ENCODE assay signal across 22 cellular contexts in the genomic region with DNA sequence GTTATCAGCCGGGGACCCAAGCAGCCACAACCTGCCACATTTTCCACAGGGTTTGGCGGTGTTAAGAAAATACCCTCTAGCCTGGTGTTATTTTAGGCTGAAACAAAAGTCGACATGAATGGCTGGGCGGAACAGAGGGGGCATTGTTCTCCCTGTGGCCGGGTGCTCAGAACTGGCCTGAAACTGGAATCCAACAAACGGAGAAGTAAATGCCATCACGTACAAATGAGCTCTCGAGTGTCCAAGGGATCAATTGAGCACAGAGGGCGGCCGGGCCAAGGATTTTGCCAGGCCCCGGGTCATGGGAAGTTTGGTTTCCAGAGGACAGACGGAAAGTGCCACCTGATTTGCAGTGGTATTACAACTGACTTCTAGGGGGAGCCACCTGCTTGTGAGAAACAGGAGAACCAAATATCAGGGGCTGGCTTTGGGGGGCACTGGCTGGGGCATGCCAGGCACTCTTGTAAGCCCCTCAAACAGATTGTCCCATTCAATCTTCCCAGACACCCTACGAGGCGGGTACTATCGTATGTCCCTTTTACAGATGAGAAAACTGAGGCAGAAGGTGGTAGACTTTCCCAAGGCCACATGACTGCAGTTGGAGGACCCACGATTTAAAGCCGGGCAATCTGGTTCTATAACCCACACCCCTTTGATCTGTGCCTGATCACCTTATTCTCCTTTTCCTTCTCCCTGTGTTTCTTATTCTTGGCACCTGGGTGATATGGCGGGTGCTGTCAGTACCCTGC.
A peak's percentile ranks its signal among the peaks of the same experiment; 100 is the strongest.
DNase-seq lines count a peak whose midpoint lies in the region; ATAC-seq and TF ChIP-seq lines count a peak whose summit lies in the region.
"Had no signal": no experiment of that assay in that cellular context is flagged by ENCODE, and none has a peak within 500 bp of the region (broad histone marks: within the 10 kb centered on the region; RNA-seq: fewer than 3 reads in every experiment).

No MANE protein-coding gene starts in this region.

- peak overlapping the region in 3 of 5 experiments; percentile 11 to 71 (median 50) for H3K27ac Mint-ChIP-seq in brain
- no peak overlapping the region for H3K27ac Mint-ChIP-seq in osteocyte (ENCODE audit: unreplicated experiment)
- H3K27ac Mint-ChIP-seq: activated naive CD4-positive, alpha-beta T cell treated with anti-CD3 and anti-CD28 coated beads, Interleukin-2, amount 10 ng/mL, durations not matched to agents 7 days and 5 days; stimulated activated memory B cell treated with anti-CD40 and anti-IgM and Interleukin-4, amounts not matched to agents 10 μg/mL and 1 μg/mL and 100 μg/mL, for 72 hours had no signal

- peaks cover 28% of the 10 kb centered on the region for H3K4me1 Mint-ChIP-seq in brain
- H3K4me1 Mint-ChIP-seq in osteocyte (ENCODE audit: unreplicated experiment): peaks cover 22% of the 10 kb centered on the region
- H3K4me1 Mint-ChIP-seq: activated naive CD4-positive, alpha-beta T cell treated with anti-CD3 and anti-CD28 coated beads, Interleukin-2, amount 10 ng/mL, durations not matched to agents 7 days and 5 days; stimulated activated memory B cell treated with anti-CD40 and anti-IgM and Interleukin-4, amounts not matched to agents 10 μg/mL and 1 μg/mL and 100 μg/mL, for 72 hours had no signal

- TF ChIP-seq CTCF in brain (conservative IDR thresholded peaks at IDR 0.05): peak in 1 of 2 experiments; percentile 15
- peak; percentile 32 for TF ChIP-seq CTCF in retinal pigment epithelial cell (conservative IDR thresholded peaks at IDR 0.05; ENCODE audit: low read depth, low read length)
- TF ChIP-seq CTCF in osteocyte (IDR thresholded peaks at IDR 0.05): no peak

- no peaks in the 10 kb centered on the region for H3K36me3 ChIP-seq in H7 (replicated peaks; ENCODE audit: control insufficient read depth, insufficient read depth, low read length)
- H3K36me3 ChIP-seq: esophagus squamous epithelium, HAP-1, MG63, neutrophil, sigmoid colon had no signal

- H3K4me3 ChIP-seq in H7 (ENCODE audit: insufficient read depth, low read depth, low read length) (no peak overlapping the region), retinal pigment epithelial cell (ENCODE audit: low read length) (no peak overlapping the region)
- H3K4me3 ChIP-seq: esophagus squamous epithelium, HAP-1, MG63, mucosa of descending colon, sigmoid colon had no signal

- H3K36me3 Mint-ChIP-seq in brain: peaks cover 6% of the 10 kb centered on the region
- peaks cover 2% of the 10 kb centered on the region for H3K36me3 Mint-ChIP-seq in osteocyte (ENCODE audit: unreplicated experiment)
- H3K36me3 Mint-ChIP-seq: stimulated activated memory B cell treated with anti-CD40 and anti-IgM and Interleukin-4, amounts not matched to agents 10 μg/mL and 1 μg/mL and 100 μg/mL, for 72 hours had no signal

- no peak overlapping the region for H3K4me3 Mint-ChIP-seq in brain
- H3K4me3 Mint-ChIP-seq in osteocyte (ENCODE audit: unreplicated experiment): no peak overlapping the region
- H3K4me3 Mint-ChIP-seq: activated naive CD4-positive, alpha-beta T cell treated with anti-CD3 and anti-CD28 coated beads, Interleukin-2, amount 10 ng/mL, durations not matched to agents 7 days and 5 days; stimulated activated memory B cell treated with anti-CD40 and anti-IgM and Interleukin-4, amounts not matched to agents 10 μg/mL and 1 μg/mL and 100 μg/mL, for 72 hours had no signal

- ATAC-seq in HG03521 (IDR thresholded peaks at IDR 0.05; ENCODE audit: unreplicated experiment) (no peak), GM21367 (IDR thresholded peaks at IDR 0.05; ENCODE audit: unreplicated experiment) (no peak)
- ATAC-seq: mucosa of descending colon; stimulated activated memory B cell treated with anti-CD40 and anti-IgM and Interleukin-4, amounts not matched to agents 10 μg/mL and 1 μg/mL and 100 μg/mL, for 72 hours had no signal

- peaks cover 3% of the 10 kb centered on the region; the same call in 1 of the 2 replicates for H3K27me3 ChIP-seq in H7 (ENCODE audit: control insufficient read depth, insufficient read depth, low read length)
- H3K27me3 ChIP-seq: MG63 had no signal

- H3K27me3 Mint-ChIP-seq in brain: peaks cover 73% of the 10 kb centered on the region
- H3K27me3 Mint-ChIP-seq in osteocyte (ENCODE audit: unreplicated experiment): peaks cover 18% of the 10 kb centered on the region
- H3K27me3 Mint-ChIP-seq: stimulated activated memory B cell treated with anti-CD40 and anti-IgM and Interleukin-4, amounts not matched to agents 10 μg/mL and 1 μg/mL and 100 μg/mL, for 72 hours had no signal

- DNase-seq in H7: peak; percentile 50
- DNase-seq in medulla oblongata (ENCODE audit: extremely low spot score): peak; percentile 58
- DNase-seq in retinal pigment epithelial cell (ENCODE audit: low read depth): peak; percentile 29
- no peak for DNase-seq in osteocyte (ENCODE audit: extremely low spot score, unreplicated experiment)
- no peak for DNase-seq in NCI-H1417 (lab: John Stamatoyannopoulos, UW)
- DNase-seq: activated CD4-positive, CD25-positive, alpha-beta regulatory T cell treated with anti-CD3 and anti-CD28 coated beads, Interleukin-2, amount 50 U/mL, for 72 hours; activated naive CD4-positive, alpha-beta T cell treated with anti-CD3 and anti-CD28 coated beads, Interleukin-2, amount 10 ng/mL, durations not matched to agents 7 days and 5 days; activated T-cell treated with anti-CD3 and anti-CD28 coated beads, Interleukin-2, amount 50 U/mL, for 48 hours; esophagus squamous epithelium; GF-D8; MG63; mucosa of descending colon; NCI-H1436 treated with DMSO at 0.1 percent for 48 hours; NCI-H2171; NCI-H524 treated with DMSO at 0.1 percent for 48 hours; sigmoid colon had no signal

- H3K9me3 Mint-ChIP-seq in brain (peaks cover 18 to 46% (median 25%) of the 10 kb centered on the region in 5 experiments), osteocyte (ENCODE audit: unreplicated experiment) (peaks cover 5% of the 10 kb centered on the region)

Comparison
In these comparisons a context has a peak if more than half of its experiments do, and no peak if none do; other contexts are left out.
1. DNase-seq: peak in H7 (single experiment), medulla oblongata (single experiment) and retinal pigment epithelial cell (single experiment); none in osteocyte (single experiment) and NCI-H1417 (0 of 3).